Comparison of ENCODE assay signal across 1 cellular context in the genomic region with DNA sequence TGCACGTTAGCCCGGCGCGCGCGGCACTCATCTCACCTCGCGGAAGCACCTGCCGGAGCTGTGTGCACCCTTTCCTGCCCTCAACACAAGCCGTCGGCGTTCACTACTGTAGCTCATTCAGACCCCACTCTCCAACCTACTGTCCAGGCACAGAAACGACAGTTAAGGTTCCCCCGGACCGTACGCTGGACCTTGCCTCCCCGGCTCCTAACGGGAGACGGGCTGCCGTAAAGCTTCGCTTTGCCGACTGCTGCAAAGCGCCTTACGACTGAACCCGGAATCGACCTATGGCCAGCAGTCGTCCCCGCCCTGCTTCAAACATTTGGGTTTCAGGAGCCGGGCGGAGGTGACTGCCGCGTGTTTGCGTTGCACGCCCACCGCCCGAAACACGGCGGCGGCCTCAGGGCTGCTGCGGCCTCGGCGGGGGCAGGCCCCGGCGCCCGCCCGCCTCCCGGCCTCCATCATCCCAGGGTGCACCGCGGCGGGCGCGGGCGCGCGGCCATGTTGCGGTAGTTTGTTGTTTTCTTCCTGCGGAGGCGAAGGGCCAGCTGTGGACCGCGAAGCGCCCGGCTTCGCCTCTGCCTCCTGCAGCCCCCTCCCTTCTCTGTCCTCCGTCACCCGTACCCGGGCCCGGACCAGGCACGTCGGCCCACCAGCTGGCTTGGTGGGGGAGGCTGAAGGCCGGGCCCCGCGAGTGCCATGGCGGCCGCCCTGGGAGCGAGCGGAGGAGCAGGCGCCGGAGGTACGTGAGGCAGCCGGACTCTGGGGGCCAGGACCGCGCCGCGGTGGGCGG.
TF ChIP-seq lines count a peak whose summit lies in the region.

A gene with protein sequence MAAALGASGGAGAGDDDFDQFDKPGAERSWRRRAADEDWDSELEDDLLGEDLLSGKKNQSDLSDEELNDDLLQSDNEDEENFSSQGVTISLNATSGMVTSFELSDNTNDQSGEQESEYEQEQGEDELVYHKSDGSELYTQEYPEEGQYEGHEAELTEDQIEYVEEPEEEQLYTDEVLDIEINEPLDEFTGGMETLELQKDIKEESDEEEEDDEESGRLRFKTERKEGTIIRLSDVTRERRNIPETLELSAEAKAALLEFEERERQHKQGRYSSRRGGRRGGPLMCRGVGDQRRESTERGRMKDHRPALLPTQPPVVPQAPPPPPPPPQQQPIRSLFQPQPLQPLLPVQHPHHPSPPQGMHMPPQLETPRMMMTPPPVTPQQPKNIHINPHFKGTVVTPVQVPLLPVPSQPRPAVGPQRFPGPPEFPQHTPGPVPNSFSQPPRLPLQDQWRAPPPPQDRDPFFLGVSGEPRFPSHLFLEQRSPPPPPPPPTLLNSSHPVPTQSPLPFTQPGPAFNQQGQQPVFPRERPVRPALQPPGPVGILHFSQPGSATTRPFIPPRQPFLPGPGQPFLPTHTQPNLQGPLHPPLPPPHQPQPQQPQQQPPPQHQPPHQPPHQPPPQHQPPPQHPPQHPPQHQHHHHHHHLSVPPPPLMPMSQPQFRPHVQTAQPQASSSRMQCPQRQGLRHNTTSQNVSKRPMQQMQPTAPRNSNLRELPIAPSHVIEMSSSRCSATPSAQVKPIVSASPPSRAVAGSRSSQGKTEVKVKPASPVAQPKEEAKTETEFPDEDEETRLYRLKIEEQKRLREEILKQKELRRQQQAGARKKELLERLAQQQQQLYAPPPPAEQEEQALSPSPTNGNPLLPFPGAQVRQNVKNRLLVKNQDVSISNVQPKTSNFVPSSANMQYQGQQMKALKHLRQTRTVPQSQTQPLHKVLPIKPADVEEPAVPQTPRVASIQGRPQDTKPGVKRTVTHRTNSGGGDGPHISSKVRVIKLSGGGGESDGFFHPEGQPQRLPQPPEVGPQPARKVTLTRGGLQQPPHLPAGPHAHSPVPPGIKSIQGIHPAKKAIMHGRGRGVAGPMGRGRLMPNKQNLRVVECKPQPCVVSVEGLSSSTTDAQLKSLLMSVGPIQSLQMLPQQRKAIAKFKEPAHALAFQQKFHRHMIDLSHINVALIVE (plus strand): TSS at position 484 of the 793 bp plus-strand sequence. CDS start 216 bp downstream, at position 700.

TF ChIP-seq in GM12878, 131 proteins besides CTCF, POLR2A, EP300 and RAD21 (continued from another document):
- TF ChIP-seq, protein P1, sequence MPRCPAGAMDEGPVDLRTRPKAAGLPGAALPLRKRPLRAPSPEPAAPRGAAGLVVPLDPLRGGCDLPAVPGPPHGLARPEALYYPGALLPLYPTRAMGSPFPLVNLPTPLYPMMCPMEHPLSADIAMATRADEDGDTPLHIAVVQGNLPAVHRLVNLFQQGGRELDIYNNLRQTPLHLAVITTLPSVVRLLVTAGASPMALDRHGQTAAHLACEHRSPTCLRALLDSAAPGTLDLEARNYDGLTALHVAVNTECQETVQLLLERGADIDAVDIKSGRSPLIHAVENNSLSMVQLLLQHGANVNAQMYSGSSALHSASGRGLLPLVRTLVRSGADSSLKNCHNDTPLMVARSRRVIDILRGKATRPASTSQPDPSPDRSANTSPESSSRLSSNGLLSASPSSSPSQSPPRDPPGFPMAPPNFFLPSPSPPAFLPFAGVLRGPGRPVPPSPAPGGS (IDR thresholded peaks at IDR 0.05; ENCODE audit: borderline replicate concordance, insufficient read depth, low read depth, low read length, poor library complexity, severe bottlenecking) = no peak
- TF ChIP-seq RELA (IDR thresholded peaks at IDR 0.05; ENCODE audit: borderline replicate concordance, partially characterized antibody) = peak; percentile 35
- TF ChIP-seq MXI1 (IDR thresholded peaks at IDR 0.05; ENCODE audit: low read depth, low read length) = peak; percentile 51
- TF ChIP-seq RCOR1 (conservative IDR thresholded peaks at IDR 0.05; ENCODE audit: low read depth, low read length) = no peak
- peak; percentile 11 for TF ChIP-seq SP1 (IDR thresholded peaks at IDR 0.05; ENCODE audit: low read depth, low read length)
- TF ChIP-seq, protein P2, sequence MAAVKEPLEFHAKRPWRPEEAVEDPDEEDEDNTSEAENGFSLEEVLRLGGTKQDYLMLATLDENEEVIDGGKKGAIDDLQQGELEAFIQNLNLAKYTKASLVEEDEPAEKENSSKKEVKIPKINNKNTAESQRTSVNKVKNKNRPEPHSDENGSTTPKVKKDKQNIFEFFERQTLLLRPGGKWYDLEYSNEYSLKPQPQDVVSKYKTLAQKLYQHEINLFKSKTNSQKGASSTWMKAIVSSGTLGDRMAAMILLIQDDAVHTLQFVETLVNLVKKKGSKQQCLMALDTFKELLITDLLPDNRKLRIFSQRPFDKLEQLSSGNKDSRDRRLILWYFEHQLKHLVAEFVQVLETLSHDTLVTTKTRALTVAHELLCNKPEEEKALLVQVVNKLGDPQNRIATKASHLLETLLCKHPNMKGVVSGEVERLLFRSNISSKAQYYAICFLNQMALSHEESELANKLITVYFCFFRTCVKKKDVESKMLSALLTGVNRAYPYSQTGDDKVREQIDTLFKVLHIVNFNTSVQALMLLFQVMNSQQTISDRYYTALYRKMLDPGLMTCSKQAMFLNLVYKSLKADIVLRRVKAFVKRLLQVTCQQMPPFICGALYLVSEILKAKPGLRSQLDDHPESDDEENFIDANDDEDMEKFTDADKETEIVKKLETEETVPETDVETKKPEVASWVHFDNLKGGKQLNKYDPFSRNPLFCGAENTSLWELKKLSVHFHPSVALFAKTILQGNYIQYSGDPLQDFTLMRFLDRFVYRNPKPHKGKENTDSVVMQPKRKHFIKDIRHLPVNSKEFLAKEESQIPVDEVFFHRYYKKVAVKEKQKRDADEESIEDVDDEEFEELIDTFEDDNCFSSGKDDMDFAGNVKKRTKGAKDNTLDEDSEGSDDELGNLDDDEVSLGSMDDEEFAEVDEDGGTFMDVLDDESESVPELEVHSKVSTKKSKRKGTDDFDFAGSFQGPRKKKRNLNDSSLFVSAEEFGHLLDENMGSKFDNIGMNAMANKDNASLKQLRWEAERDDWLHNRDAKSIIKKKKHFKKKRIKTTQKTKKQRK (IDR thresholded peaks at IDR 0.05; ENCODE audit: low read depth, low read length) = no peak
- TF ChIP-seq, protein P3, sequence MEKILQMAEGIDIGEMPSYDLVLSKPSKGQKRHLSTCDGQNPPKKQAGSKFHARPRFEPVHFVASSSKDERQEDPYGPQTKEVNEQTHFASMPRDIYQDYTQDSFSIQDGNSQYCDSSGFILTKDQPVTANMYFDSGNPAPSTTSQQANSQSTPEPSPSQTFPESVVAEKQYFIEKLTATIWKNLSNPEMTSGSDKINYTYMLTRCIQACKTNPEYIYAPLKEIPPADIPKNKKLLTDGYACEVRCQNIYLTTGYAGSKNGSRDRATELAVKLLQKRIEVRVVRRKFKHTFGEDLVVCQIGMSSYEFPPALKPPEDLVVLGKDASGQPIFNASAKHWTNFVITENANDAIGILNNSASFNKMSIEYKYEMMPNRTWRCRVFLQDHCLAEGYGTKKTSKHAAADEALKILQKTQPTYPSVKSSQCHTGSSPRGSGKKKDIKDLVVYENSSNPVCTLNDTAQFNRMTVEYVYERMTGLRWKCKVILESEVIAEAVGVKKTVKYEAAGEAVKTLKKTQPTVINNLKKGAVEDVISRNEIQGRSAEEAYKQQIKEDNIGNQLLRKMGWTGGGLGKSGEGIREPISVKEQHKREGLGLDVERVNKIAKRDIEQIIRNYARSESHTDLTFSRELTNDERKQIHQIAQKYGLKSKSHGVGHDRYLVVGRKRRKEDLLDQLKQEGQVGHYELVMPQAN (conservative IDR thresholded peaks at IDR 0.05) = peak; percentile 78
- peak; percentile 72 for TF ChIP-seq SMARCA5 (IDR thresholded peaks at IDR 0.05)
- TF ChIP-seq, protein P4, sequence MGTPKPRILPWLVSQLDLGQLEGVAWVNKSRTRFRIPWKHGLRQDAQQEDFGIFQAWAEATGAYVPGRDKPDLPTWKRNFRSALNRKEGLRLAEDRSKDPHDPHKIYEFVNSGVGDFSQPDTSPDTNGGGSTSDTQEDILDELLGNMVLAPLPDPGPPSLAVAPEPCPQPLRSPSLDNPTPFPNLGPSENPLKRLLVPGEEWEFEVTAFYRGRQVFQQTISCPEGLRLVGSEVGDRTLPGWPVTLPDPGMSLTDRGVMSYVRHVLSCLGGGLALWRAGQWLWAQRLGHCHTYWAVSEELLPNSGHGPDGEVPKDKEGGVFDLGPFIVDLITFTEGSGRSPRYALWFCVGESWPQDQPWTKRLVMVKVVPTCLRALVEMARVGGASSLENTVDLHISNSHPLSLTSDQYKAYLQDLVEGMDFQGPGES (IDR thresholded peaks at IDR 0.05) = no peak
- TF ChIP-seq NRF1 (conservative IDR thresholded peaks at IDR 0.05; ENCODE audit: low read depth, low read length) = no peak
- TF ChIP-seq FOXM1 (IDR thresholded peaks at IDR 0.05; ENCODE audit: low read depth, low read length) = no peak
- no peak for TF ChIP-seq HDGF (IDR thresholded peaks at IDR 0.05)
- TF ChIP-seq NFYA (IDR thresholded peaks at IDR 0.05; ENCODE audit: borderline replicate concordance, low read depth, low read length) = no peak
- TF ChIP-seq CREM (IDR thresholded peaks at IDR 0.05; ENCODE audit: low read depth) = peak; percentile 46; the same call in 1 of the 2 replicates
- TF ChIP-seq MYC (IDR thresholded peaks at IDR 0.05; ENCODE audit: insufficient read depth, insufficient read length, insufficient replicate concordance, low read length, severe bottlenecking) = peak; percentile 53
- TF ChIP-seq, protein P5, sequence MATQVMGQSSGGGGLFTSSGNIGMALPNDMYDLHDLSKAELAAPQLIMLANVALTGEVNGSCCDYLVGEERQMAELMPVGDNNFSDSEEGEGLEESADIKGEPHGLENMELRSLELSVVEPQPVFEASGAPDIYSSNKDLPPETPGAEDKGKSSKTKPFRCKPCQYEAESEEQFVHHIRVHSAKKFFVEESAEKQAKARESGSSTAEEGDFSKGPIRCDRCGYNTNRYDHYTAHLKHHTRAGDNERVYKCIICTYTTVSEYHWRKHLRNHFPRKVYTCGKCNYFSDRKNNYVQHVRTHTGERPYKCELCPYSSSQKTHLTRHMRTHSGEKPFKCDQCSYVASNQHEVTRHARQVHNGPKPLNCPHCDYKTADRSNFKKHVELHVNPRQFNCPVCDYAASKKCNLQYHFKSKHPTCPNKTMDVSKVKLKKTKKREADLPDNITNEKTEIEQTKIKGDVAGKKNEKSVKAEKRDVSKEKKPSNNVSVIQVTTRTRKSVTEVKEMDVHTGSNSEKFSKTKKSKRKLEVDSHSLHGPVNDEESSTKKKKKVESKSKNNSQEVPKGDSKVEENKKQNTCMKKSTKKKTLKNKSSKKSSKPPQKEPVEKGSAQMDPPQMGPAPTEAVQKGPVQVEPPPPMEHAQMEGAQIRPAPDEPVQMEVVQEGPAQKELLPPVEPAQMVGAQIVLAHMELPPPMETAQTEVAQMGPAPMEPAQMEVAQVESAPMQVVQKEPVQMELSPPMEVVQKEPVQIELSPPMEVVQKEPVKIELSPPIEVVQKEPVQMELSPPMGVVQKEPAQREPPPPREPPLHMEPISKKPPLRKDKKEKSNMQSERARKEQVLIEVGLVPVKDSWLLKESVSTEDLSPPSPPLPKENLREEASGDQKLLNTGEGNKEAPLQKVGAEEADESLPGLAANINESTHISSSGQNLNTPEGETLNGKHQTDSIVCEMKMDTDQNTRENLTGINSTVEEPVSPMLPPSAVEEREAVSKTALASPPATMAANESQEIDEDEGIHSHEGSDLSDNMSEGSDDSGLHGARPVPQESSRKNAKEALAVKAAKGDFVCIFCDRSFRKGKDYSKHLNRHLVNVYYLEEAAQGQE (IDR thresholded peaks at IDR 0.05; ENCODE audit: low read depth, low read length) = no peak
- no peak for TF ChIP-seq CEBPB (IDR thresholded peaks at IDR 0.05; ENCODE audit: borderline replicate concordance in 1 of 2, low read depth in 2 of 2, low read length in 2 of 2)
- no peak for TF ChIP-seq RAD51 (IDR thresholded peaks at IDR 0.05)
- peak; percentile 89 for TF ChIP-seq IKZF1 (conservative IDR thresholded peaks at IDR 0.05)
- peak; percentile 78; the same call in 1 of the 2 replicates for TF ChIP-seq STAT1 (conservative IDR thresholded peaks at IDR 0.05)
- peak; percentile 17 for TF ChIP-seq SIX5 (IDR thresholded peaks at IDR 0.05; ENCODE audit: low read depth, low read length, severe bottlenecking)
- no peak for TF ChIP-seq ETV6 (conservative IDR thresholded peaks at IDR 0.05 in 1 of 2, IDR thresholded peaks at IDR 0.05 in 1 of 2; ENCODE audit: borderline replicate concordance in 1 of 2, low read depth in 1 of 2)
- TF ChIP-seq CBX3 (IDR thresholded peaks at IDR 0.05; ENCODE audit: borderline replicate concordance, low read depth) = no peak
- no peak for TF ChIP-seq ZBED1 (IDR thresholded peaks at IDR 0.05; ENCODE audit: borderline replicate concordance)
- TF ChIP-seq FOXK2 (IDR thresholded peaks at IDR 0.05) = peak; percentile 74
- TF ChIP-seq SUPT20H (IDR thresholded peaks at IDR 0.05; ENCODE audit: borderline replicate concordance, control insufficient read depth, low read depth, low read length) = no peak
- TF ChIP-seq, protein P6, sequence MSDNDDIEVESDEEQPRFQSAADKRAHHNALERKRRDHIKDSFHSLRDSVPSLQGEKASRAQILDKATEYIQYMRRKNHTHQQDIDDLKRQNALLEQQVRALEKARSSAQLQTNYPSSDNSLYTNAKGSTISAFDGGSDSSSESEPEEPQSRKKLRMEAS (IDR thresholded peaks at IDR 0.05; ENCODE audit: low read depth, low read length) = no peak; the same call in 1 of the 2 replicates
- peak; percentile 57 to 85; a peak in 1 of 4 replicates for TF ChIP-seq BHLHE40 (IDR thresholded peaks at IDR 0.05; ENCODE audit: borderline replicate concordance in 1 of 2, low read depth in 2 of 2, low read length in 1 of 2)
- peak; percentile 47; the same call in 1 of the 2 replicates for TF ChIP-seq HCFC1 (IDR thresholded peaks at IDR 0.05; ENCODE audit: low read length)
- TF ChIP-seq NR2F1 (conservative IDR thresholded peaks at IDR 0.05) = 0 out of 2 replicates have a peak, but pooled peaks have one; percentile 58
- TF ChIP-seq, protein P7, sequence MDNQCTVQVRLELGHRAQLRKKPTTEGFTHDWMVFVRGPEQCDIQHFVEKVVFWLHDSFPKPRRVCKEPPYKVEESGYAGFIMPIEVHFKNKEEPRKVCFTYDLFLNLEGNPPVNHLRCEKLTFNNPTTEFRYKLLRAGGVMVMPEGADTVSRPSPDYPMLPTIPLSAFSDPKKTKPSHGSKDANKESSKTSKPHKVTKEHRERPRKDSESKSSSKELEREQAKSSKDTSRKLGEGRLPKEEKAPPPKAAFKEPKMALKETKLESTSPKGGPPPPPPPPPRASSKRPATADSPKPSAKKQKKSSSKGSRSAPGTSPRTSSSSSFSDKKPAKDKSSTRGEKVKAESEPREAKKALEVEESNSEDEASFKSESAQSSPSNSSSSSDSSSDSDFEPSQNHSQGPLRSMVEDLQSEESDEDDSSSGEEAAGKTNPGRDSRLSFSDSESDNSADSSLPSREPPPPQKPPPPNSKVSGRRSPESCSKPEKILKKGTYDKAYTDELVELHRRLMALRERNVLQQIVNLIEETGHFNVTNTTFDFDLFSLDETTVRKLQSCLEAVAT (IDR thresholded peaks at IDR 0.05) = no peak
- TF ChIP-seq YY1 (IDR thresholded peaks at IDR 0.05; ENCODE audit: low read depth, low read length) = peak; percentile 97
TF ChIP-seq in GM12878: peak in this region for 43.
